Comparison of ENCODE assay signal across 13 cellular contexts in the genomic region with DNA sequence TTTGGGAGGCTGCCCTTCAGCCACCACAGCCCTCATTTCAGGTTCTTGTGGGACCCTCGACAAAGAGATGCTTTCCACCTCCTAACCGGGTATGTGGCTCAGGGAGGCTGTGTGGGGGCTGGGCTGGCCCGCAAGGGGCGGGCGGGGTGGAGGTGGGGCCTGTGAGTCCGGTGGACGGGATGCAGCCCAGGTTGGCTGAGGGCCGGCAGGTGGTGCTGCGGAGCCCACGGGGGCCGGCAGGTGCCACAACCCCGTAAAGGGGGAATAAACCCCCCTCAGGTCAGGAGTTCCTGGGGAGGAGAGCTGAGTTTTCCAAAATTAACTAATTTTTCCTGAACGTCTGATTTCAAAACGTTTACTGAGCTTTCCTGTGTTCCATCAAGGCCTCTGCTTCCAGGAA. TPM values are rescaled to one million over a fixed set of nuclear protein-coding genes. Genes with fewer than 3 reads are reported as not detected.
DNase-seq lines count a peak whose midpoint lies in the region; ATAC-seq, FAIRE-seq and TF ChIP-seq lines count a peak whose summit lies in the region.
"Had no signal": no experiment of that assay in that cellular context is flagged by ENCODE, and none has a peak within 500 bp of the region (broad histone marks: within the 10 kb centered on the region; RNA-seq: fewer than 3 reads in every experiment).

No MANE protein-coding gene starts in this region.

- no peak overlapping the region for H3K4me3 Mint-ChIP-seq in nephron
- H3K4me3 Mint-ChIP-seq: brain had no signal

- POLR2A ChIA-PET in K562 (lab: Yijun Ruan, JAX) = interaction anchor here (0.6 kb wide), 1 partner anchor 311 kb away, joined by 4 read pairs; no protein-coding TSS in a partner anchor

- no peaks in the 10 kb centered on the region for H3K36me3 Mint-ChIP-seq in nephron (ENCODE audit: low read depth)
- H3K36me3 Mint-ChIP-seq: brain had no signal

- H3K4me3 ChIP-seq in HFF-Myc (replicated peaks; ENCODE audit: low read depth, low read length) (no peak overlapping the region), K562 (no peak overlapping the region)
- H3K4me3 ChIP-seq in effector memory CD4-positive, alpha-beta T cell (ENCODE audit: insufficient read depth, low read depth, low read length, poor library complexity, severe bottlenecking) = no peak overlapping the region
- H3K4me3 ChIP-seq: vagina had no signal

- WGBS in K562 (ENCODE audit: insufficient coverage, low coverage, missing lambda C conversion rate) = 3% methylated on average over 6 of the region's 14 CpGs

- TF ChIP-seq CTCF in HFF-Myc (IDR thresholded peaks at IDR 0.05; ENCODE audit: low read depth, low read length, missing control alignments) = peak; percentile 35
- peak; percentile 63 to 74 (median 67) for TF ChIP-seq CTCF in K562 (IDR thresholded peaks at IDR 0.05 in 2 of 3, conservative IDR thresholded peaks at IDR 0.05 in 1 of 3; ENCODE audit: insufficient read depth in 2 of 3, low read depth in 1 of 3, low read length in 3 of 3)
- TF ChIP-seq CTCF in nephron (IDR thresholded peaks at IDR 0.05; ENCODE audit: unreplicated experiment in 3 of 3) = peak; percentile 49 to 58 (median 53)

- no peaks in the 10 kb centered on the region for H3K9me3 ChIP-seq in K562 (replicated peaks; ENCODE audit: control insufficient read depth, insufficient read depth, low read depth, low read length)
- no peaks in the 10 kb centered on the region for H3K9me3 ChIP-seq in effector memory CD4-positive, alpha-beta T cell (ENCODE audit: control insufficient read depth, low read length)
- H3K9me3 ChIP-seq: vagina had no signal

- H3K27ac Mint-ChIP-seq in nephron = no peak overlapping the region
- H3K27ac Mint-ChIP-seq: brain had no signal

- H4K20me1 ChIP-seq in K562 (replicated peaks; ENCODE audit: control insufficient read depth, insufficient read depth, low read length) = no peaks in the 10 kb centered on the region

- no peak overlapping the region for H3K4me2 ChIP-seq in K562 (ENCODE audit: insufficient read depth, low read length)

- no peak for TF ChIP-seq POLR2A in K562 (conservative IDR thresholded peaks at IDR 0.05)

- no peaks in the 10 kb centered on the region for H3K27me3 Mint-ChIP-seq in nephron (ENCODE audit: low read depth)

- H3K27me3 ChIP-seq in K562 (ENCODE audit: control insufficient read depth in 2 of 2, insufficient read depth in 2 of 2, low read length in 2 of 2) = no peaks in the 10 kb centered on the region
- no peaks in the 10 kb centered on the region for H3K27me3 ChIP-seq in effector memory CD4-positive, alpha-beta T cell (replicated peaks; ENCODE audit: control insufficient read depth, insufficient read depth, low read length, poor library complexity, severe bottlenecking)
- H3K27me3 ChIP-seq: vagina had no signal

- no peaks in the 10 kb centered on the region for H3K4me1 Mint-ChIP-seq in nephron

- H3K4me1 ChIP-seq in K562 (replicated peaks in 1 of 2; ENCODE audit: control insufficient read depth in 2 of 2, insufficient read depth in 2 of 2, low read length in 2 of 2) = peaks cover 0 to 48% of the 10 kb centered on the region in 2 experiments; a peak in 4 of 5 replicates
- H3K4me1 ChIP-seq in effector memory CD4-positive, alpha-beta T cell (ENCODE audit: control insufficient read depth, insufficient read depth, low read length, poor library complexity, severe bottlenecking) = no peaks in the 10 kb centered on the region

- no peak overlapping the region for H3K27ac ChIP-seq in K562 (ENCODE audit: extremely low read depth, low read depth, low read length)
- H3K27ac ChIP-seq in effector memory CD4-positive, alpha-beta T cell (ENCODE audit: insufficient read depth, low read length, poor library complexity, severe bottlenecking) = no peak overlapping the region
- H3K27ac ChIP-seq: vagina had no signal

- FAIRE-seq in K562 (lab: Jason Lieb, UNC) = no peak
- FAIRE-seq: A204.1 had no signal

- no TSS peak for BruUV-seq in K562 (replicated peaks; lab: Mats Ljungman, UMichigan)

- peak; percentile 89 for ATAC-seq in K562
- ATAC-seq: activated CD4-positive, CD25-positive, alpha-beta regulatory T cell treated with anti-CD3 and anti-CD28 coated beads, Interleukin-2, amount 50 U/mL, for 24 hours had no signal

- peak overlapping the region in 1 of 2 experiments; percentile 43; a peak in 1 of 4 replicates for H3K9ac ChIP-seq in K562 (ENCODE audit: insufficient read depth in 1 of 2, low read depth in 2 of 2, low read length in 2 of 2)

- no peaks in the 10 kb centered on the region for H3K9me1 ChIP-seq in K562 (ENCODE audit: control insufficient read depth, insufficient read depth, low read length)

- H2AFZ ChIP-seq in K562 (ENCODE audit: low read depth, low read length) = no peak overlapping the region

- TF ChIP-seq EP300 in K562 (IDR thresholded peaks at IDR 0.05; ENCODE audit: low read length) = no peak

- no peaks in the 10 kb centered on the region for H3K36me3 ChIP-seq in K562 (ENCODE audit: control insufficient read depth, insufficient read depth, low read length)
- H3K36me3 ChIP-seq in effector memory CD4-positive, alpha-beta T cell (ENCODE audit: control insufficient read depth, insufficient read depth, low read length) = no peaks in the 10 kb centered on the region
- H3K36me3 ChIP-seq: vagina had no signal

- DNase-seq in NCI-H1436 (lab: John Stamatoyannopoulos, UW) = peak; percentile 45
- no peak for DNase-seq in NCI-H1436 treated with DMSO at 0.1 percent for 48 hours (lab: John Stamatoyannopoulos, UW)
- DNase-seq in HFF-Myc (ENCODE audit: extremely low read depth, low read depth) = no peak
- peak; percentile 73 to 90 (median 82) for DNase-seq in K562 (ENCODE audit: extremely low read depth in 1 of 4, low spot score in 3 of 4)
- DNase-seq in effector memory CD4-positive, alpha-beta T cell = no peak
- no peak for DNase-seq in HK-2 (ENCODE audit: unreplicated experiment)
- no peak for DNase-seq in epidermal melanocyte (ENCODE audit: insufficient read length, low spot score)
- DNase-seq: NCI-H446 had no signal

- in situ Hi-C loops in K562 (cut with MboI) = no loop called here

- no peaks in the 10 kb centered on the region for H3K9me3 Mint-ChIP-seq in nephron
- H3K9me3 Mint-ChIP-seq: brain had no signal

- no peaks in the 10 kb centered on the region for H3K79me2 ChIP-seq in K562 (ENCODE audit: control insufficient read depth, insufficient read depth, low read length)

- peak in 1 of 2 experiments; percentile 44; a peak in 3 of 4 replicates for TF ChIP-seq RAD21 in K562 (CRISPR knock-in tag; conservative IDR thresholded peaks at IDR 0.05 in 1 of 2, IDR thresholded peaks at IDR 0.05 in 1 of 2)

- intact Hi-C loops in K562 (cut with micrococcal nuclease) = loop anchor here (1.0 kb wide), 1 partner anchor 40 kb away; no protein-coding TSS in a partner anchor

- CTCF ChIA-PET in K562 (lab: Yijun Ruan, JAX; ENCODE audit: low intra/inter-chr PET ratio) = no interaction called here

RNA-seq across cellular contexts. Expression of a gene that starts 4.9 kb away (rescaled TPM):
- total RNA-seq in K562 (2011; cell fraction: chromatin; rRNA removed; ENCODE audit: low replicate concordance) = 110 and 324 TPM in 2 replicates
- total RNA-seq in K562 (2011; cell fraction: nucleolus; rRNA removed) = 238 and 279 TPM in 2 replicates
- total RNA-seq in K562 (2011; cell fraction: nucleoplasm; rRNA removed) = 145 and 170 TPM in 2 replicates
- 35.6 and 48.2 TPM in 2 replicates for total RNA-seq in K562 (2014; rRNA removed)
- 7.3 and 7.9 TPM in 2 replicates for total RNA-seq in K562 (2014; rRNA removed; fragmentation: Illumina TruSeq; extraction: Trizol)
- total RNA-seq in K562 (2015; rRNA removed; fragmentation: Illumina TruSeq; extraction: Trizol) = 18.6 and 20.5 TPM in 2 replicates
- 30.7 and 30.9 TPM in 2 replicates for total RNA-seq in K562 (2021)
- polyA plus RNA-seq in K562 (2011; rRNA removed) = 18.5 and 30.5 TPM in 2 replicates
- polyA plus RNA-seq in K562 (2011; cell fraction: cytosol; rRNA removed) = 24.1 and 25.8 TPM in 2 replicates
- polyA plus RNA-seq in K562 (2011; cell fraction: nucleus; rRNA removed) = 101 and 104 TPM in 2 replicates
- polyA plus RNA-seq in K562 (2012) = 22.4 and 34.2 TPM in 2 replicates
- 17.1 and 18.7 TPM in 2 replicates for polyA plus RNA-seq in K562 (2014; fragmentation: Illumina TruSeq; extraction: Trizol)
- 1 to 10 TPM; 2.2 to 2.4 TPM for polyA plus RNA-seq in K562 (2014; fragmentation: Nextera tagmentation; extraction: Ambion mirVana)
- polyA plus RNA-seq in K562 (2014; rRNA removed) = 31.0 and 38.2 TPM in 2 replicates
- 13.5 and 15.4 TPM in 2 replicates for polyA minus RNA-seq in K562 (2011; rRNA and poly(A)+ RNA removed)
- 9.9 and 14.8 TPM in 2 replicates for polyA minus RNA-seq in K562 (2011; cell fraction: cytosol; rRNA and poly(A)+ RNA removed)
- polyA minus RNA-seq in K562 (2011; cell fraction: nucleus; rRNA and poly(A)+ RNA removed) = 52.0 and 78.0 TPM in 2 replicates

RNA-seq across cellular contexts. Expression of a gene that starts 14.8 kb away (rescaled TPM):
- total RNA-seq in K562 (2011; cell fraction: chromatin; rRNA removed; ENCODE audit: low replicate concordance) = not detected in 2 replicates
- total RNA-seq in K562 (2011; cell fraction: nucleolus; rRNA removed) = not detected in 2 replicates
- not detected in 2 replicates for total RNA-seq in K562 (2011; cell fraction: nucleoplasm; rRNA removed)
- total RNA-seq in K562 (2014; rRNA removed) (not detected in 2 replicates), K562 (2014; rRNA removed; fragmentation: Illumina TruSeq; extraction: Trizol) (not detected in 2 replicates), K562 (2015; rRNA removed; fragmentation: Illumina TruSeq; extraction: Trizol) (not detected in 2 replicates), K562 (2021) (0.22 TPM in 1 of 2 replicates, not detected in the other)
- polyA plus RNA-seq in K562 (2011; rRNA removed) (not detected in 2 replicates), K562 (2014; fragmentation: Illumina TruSeq; extraction: Trizol) (not detected in 2 replicates), K562 (2014; fragmentation: Nextera tagmentation; extraction: Ambion mirVana) (not detected), K562 (2014; rRNA removed) (not detected in 2 replicates)
- not detected in 2 replicates for polyA plus RNA-seq in K562 (2011; cell fraction: cytosol; rRNA removed)
- polyA plus RNA-seq in K562 (2011; cell fraction: nucleus; rRNA removed) = not detected in 2 replicates
- polyA plus RNA-seq in K562 (2012) = not detected in 2 replicates
- polyA minus RNA-seq in K562 (2011; rRNA and poly(A)+ RNA removed) = not detected in 2 replicates
- polyA minus RNA-seq in K562 (2011; cell fraction: cytosol; rRNA and poly(A)+ RNA removed) = 0.86 and 3.8 TPM in 2 replicates
- 0.22 and 0.40 TPM in 2 replicates for polyA minus RNA-seq in K562 (2011; cell fraction: nucleus; rRNA and poly(A)+ RNA removed)
- total RNA-seq: vagina had no signal

RNA-seq across cellular contexts. Expression of a gene that starts 18.8 kb away (rescaled TPM):
- 38.5 and 167 TPM in 2 replicates for total RNA-seq in K562 (2011; cell fraction: chromatin; rRNA removed; ENCODE audit: low replicate concordance)
- total RNA-seq in K562 (2011; cell fraction: nucleolus; rRNA removed) = 219 TPM in 2 replicates
- total RNA-seq in K562 (2011; cell fraction: nucleoplasm; rRNA removed) = 62.9 and 89.5 TPM in 2 replicates
- 58.2 and 59.0 TPM in 2 replicates for total RNA-seq in K562 (2014; rRNA removed)
- 3.2 and 8.2 TPM in 2 replicates for total RNA-seq in K562 (2014; rRNA removed; fragmentation: Illumina TruSeq; extraction: Trizol)
- 20.7 and 22.1 TPM in 2 replicates for total RNA-seq in K562 (2015; rRNA removed; fragmentation: Illumina TruSeq; extraction: Trizol)
- total RNA-seq in K562 (2021) = 71.7 and 83.2 TPM in 2 replicates
- 27.0 and 41.6 TPM in 2 replicates for polyA plus RNA-seq in K562 (2011; rRNA removed)
- polyA plus RNA-seq in K562 (2011; cell fraction: cytosol; rRNA removed) = 47.2 and 104 TPM in 2 replicates
- polyA plus RNA-seq in K562 (2011; cell fraction: nucleus; rRNA removed) = 438 and 737 TPM in 2 replicates
- polyA plus RNA-seq in K562 (2012) = 30.6 and 41.2 TPM in 2 replicates
- 7.2 and 13.6 TPM in 2 replicates for polyA plus RNA-seq in K562 (2014; fragmentation: Illumina TruSeq; extraction: Trizol)
- under 1 TPM; 0.31 to 0.48 TPM for polyA plus RNA-seq in K562 (2014; fragmentation: Nextera tagmentation; extraction: Ambion mirVana)
- polyA plus RNA-seq in K562 (2014; rRNA removed) = 69.8 and 83.4 TPM in 2 replicates
- 1.2 and 3.7 TPM in 2 replicates for polyA minus RNA-seq in K562 (2011; rRNA and poly(A)+ RNA removed)
- 12.6 and 13.3 TPM in 2 replicates for polyA minus RNA-seq in K562 (2011; cell fraction: cytosol; rRNA and poly(A)+ RNA removed)
- polyA minus RNA-seq in K562 (2011; cell fraction: nucleus; rRNA and poly(A)+ RNA removed) = 37.4 and 41.3 TPM in 2 replicates

RNA-seq across cellular contexts. Expression of a gene that starts 19.5 kb away (rescaled TPM):
- 12.8 and 51.1 TPM in 2 replicates for total RNA-seq in K562 (2011; cell fraction: chromatin; rRNA removed; ENCODE audit: low replicate concordance)
- total RNA-seq in K562 (2011; cell fraction: nucleolus; rRNA removed) = 36.0 and 37.1 TPM in 2 replicates
- 14.0 and 15.0 TPM in 2 replicates for total RNA-seq in K562 (2011; cell fraction: nucleoplasm; rRNA removed)
- total RNA-seq in K562 (2014; rRNA removed) = 5.7 and 10.6 TPM in 2 replicates
- total RNA-seq in K562 (2014; rRNA removed; fragmentation: Illumina TruSeq; extraction: Trizol) = 0.57 and 0.76 TPM in 2 replicates
- total RNA-seq in K562 (2015; rRNA removed; fragmentation: Illumina TruSeq; extraction: Trizol) = 2.9 and 3.1 TPM in 2 replicates
- 13.4 and 14.4 TPM in 2 replicates for total RNA-seq in K562 (2021)
- 3.0 and 5.9 TPM in 2 replicates for polyA plus RNA-seq in K562 (2011; rRNA removed)
- polyA plus RNA-seq in K562 (2011; cell fraction: cytosol; rRNA removed) = 2.5 and 5.1 TPM in 2 replicates
- 66.9 and 107 TPM in 2 replicates for polyA plus RNA-seq in K562 (2011; cell fraction: nucleus; rRNA removed)
- 6.2 and 9.5 TPM in 2 replicates for polyA plus RNA-seq in K562 (2012)
- polyA plus RNA-seq in K562 (2014; fragmentation: Illumina TruSeq; extraction: Trizol) = 2.6 and 2.8 TPM in 2 replicates
- under 1 TPM; 0.24 to 0.29 TPM for polyA plus RNA-seq in K562 (2014; fragmentation: Nextera tagmentation; extraction: Ambion mirVana)
- polyA plus RNA-seq in K562 (2014; rRNA removed) = 17.7 and 20.6 TPM in 2 replicates
- polyA minus RNA-seq in K562 (2011; rRNA and poly(A)+ RNA removed) = 0.39 TPM in 2 replicates
- not detected in 2 replicates for polyA minus RNA-seq in K562 (2011; cell fraction: cytosol; rRNA and poly(A)+ RNA removed)
- 8.8 and 8.9 TPM in 2 replicates for polyA minus RNA-seq in K562 (2011; cell fraction: nucleus; rRNA and poly(A)+ RNA removed)

RNA-seq across cellular contexts. Expression of a gene that starts 24.8 kb away (rescaled TPM):
- 7.6 and 54.6 TPM in 2 replicates for total RNA-seq in K562 (2011; cell fraction: chromatin; rRNA removed; ENCODE audit: low replicate concordance)
- total RNA-seq in K562 (2011; cell fraction: nucleolus; rRNA removed) = 105 and 120 TPM in 2 replicates
- 30.9 and 33.4 TPM in 2 replicates for total RNA-seq in K562 (2011; cell fraction: nucleoplasm; rRNA removed)
- 170 and 221 TPM in 2 replicates for total RNA-seq in K562 (2014; rRNA removed)
- 2.3 and 4.3 TPM in 2 replicates for total RNA-seq in K562 (2014; rRNA removed; fragmentation: Illumina TruSeq; extraction: Trizol)
- total RNA-seq in K562 (2015; rRNA removed; fragmentation: Illumina TruSeq; extraction: Trizol) = 39.9 and 47.1 TPM in 2 replicates
- total RNA-seq in K562 (2021) = 217 and 240 TPM in 2 replicates
- 19.1 and 26.3 TPM in 2 replicates for polyA plus RNA-seq in K562 (2011; rRNA removed)
- 53.5 and 239 TPM in 2 replicates for polyA plus RNA-seq in K562 (2011; cell fraction: cytosol; rRNA removed)
- 99.3 and 186 TPM in 2 replicates for polyA plus RNA-seq in K562 (2011; cell fraction: nucleus; rRNA removed)
- 31.0 and 45.4 TPM in 2 replicates for polyA plus RNA-seq in K562 (2012)
- polyA plus RNA-seq in K562 (2014; fragmentation: Illumina TruSeq; extraction: Trizol) = 2.8 and 9.0 TPM in 2 replicates
- 1 to 10 TPM in 1 of 2 experiments, under 1 TPM in 1; 0.58 to 2.1 TPM for polyA plus RNA-seq in K562 (2014; fragmentation: Nextera tagmentation; extraction: Ambion mirVana)
- 158 and 161 TPM in 2 replicates for polyA plus RNA-seq in K562 (2014; rRNA removed)
- polyA minus RNA-seq in K562 (2011; rRNA and poly(A)+ RNA removed) = 0.42 and 0.48 TPM in 2 replicates
- 17.5 and 22.8 TPM in 2 replicates for polyA minus RNA-seq in K562 (2011; cell fraction: cytosol; rRNA and poly(A)+ RNA removed)
- polyA minus RNA-seq in K562 (2011; cell fraction: nucleus; rRNA and poly(A)+ RNA removed) = 37.1 and 45.1 TPM in 2 replicates

Comparison
In these comparisons a context has a peak if more than half of its experiments do, and no peak if none do; other contexts are left out.
1. DNase-seq: peak in NCI-H1436 (single experiment) and K562 (4 of 4); none in NCI-H1436 treated with DMSO at 0.1 percent for 48 hours (single experiment), HFF-Myc (single experiment), effector memory CD4-positive, alpha-beta T cell (0 of 3), HK-2 (single experiment) and epidermal melanocyte (single experiment).
2. Peak in every context shown above with its lines, with median percentiles within 50 percentile points of each other: CTCF ChIP-seq.